Comparison of ENCODE assay signal across 20 cellular contexts in the genomic region with DNA sequence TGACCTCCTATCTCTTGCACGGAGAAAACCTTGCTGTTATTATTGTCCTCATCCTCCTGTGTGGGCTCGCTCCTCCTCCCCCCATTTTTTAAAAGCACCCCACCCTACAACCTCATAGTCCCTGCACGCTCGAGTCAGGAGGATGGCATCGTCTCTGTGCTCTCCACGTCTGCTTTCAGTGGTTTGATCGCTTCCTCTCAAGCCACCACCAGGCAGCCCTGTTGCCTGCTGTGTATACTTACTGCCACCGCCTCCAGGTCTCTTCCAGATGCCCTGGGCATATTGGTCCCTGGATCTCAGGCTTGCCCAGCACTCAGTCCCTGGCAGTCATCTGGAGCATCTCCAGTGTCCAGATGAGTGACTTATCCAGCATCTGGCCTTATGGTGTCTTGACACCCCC. TPM values are rescaled to one million over a fixed set of nuclear protein-coding genes. Genes with fewer than 3 reads are reported as not detected.
"Had no signal": no experiment of that assay in that cellular context is flagged by ENCODE, and none has a peak within 500 bp of the region (broad histone marks: within the 10 kb centered on the region; RNA-seq: fewer than 3 reads in every experiment).

No MANE protein-coding gene starts in this region.

- H3K36me3 ChIP-seq: cardiac muscle cell, esophagus muscularis mucosa, left ventricle myocardium inferior had no signal

- H3K4me3 ChIP-seq: cardiac muscle cell, esophagus muscularis mucosa, left ventricle myocardium inferior had no signal

- ATAC-seq: activated CD4-positive, CD25-positive, alpha-beta regulatory T cell treated with anti-CD3 and anti-CD28 coated beads, Interleukin-2, amount 50 U/mL, for 24 hours had no signal

- H3K27ac ChIP-seq: cardiac muscle cell, esophagus muscularis mucosa, left ventricle myocardium inferior had no signal

- FAIRE-seq: astrocyte, endometrium had no signal

- DNase-seq: activated CD4-positive, alpha-beta T cell treated with anti-CD3 and anti-CD28 coated beads, Interleukin-2, amount 50 U/mL, for 1 hour; activated naive CD4-positive, alpha-beta T cell treated with Interleukin-2 at 50 U/mL for 16 hours; activated T-cell treated with anti-CD3 and anti-CD28 coated beads for 4 hours; hypothalamus; left ventricle myocardium inferior; stimulated activated CD4-positive, alpha-beta T cell treated with anti-CD3 and anti-CD28 coated beads, Interleukin-15, amount 100 ng/mL, for 24 hours; stimulated activated CD4-positive, alpha-beta T cell treated with anti-CD3 and anti-CD28 coated beads, Interleukin-4, amount 100 ng/mL, for 1 hour; stimulated activated naive CD4-positive, alpha-beta T cell; substantia nigra; T-helper 1 cell; T1000; trophoblast cell had no signal

- H3K4me1 ChIP-seq: esophagus muscularis mucosa, left ventricle myocardium inferior had no signal

- H3K27me3 ChIP-seq: cardiac muscle cell, esophagus muscularis mucosa had no signal

RNA-seq across cellular contexts. Expression of gene GCNT3, which starts 42.1 kb away (rescaled TPM):
- total RNA-seq: activated CD8-positive, alpha-beta memory T cell treated with anti-CD3 and anti-CD28 coated beads for 36 hours; cardiac muscle cell; natural killer cell treated with Interleukin-12 subunit alpha and Interleukin-12 subunit beta and Interleukin-15 and Interleukin-18, amount 100 ng/mL, for 72 hours; skeletal muscle tissue had no signal
